ENCODE assay signal across 21 cellular contexts in genomic region chr11:76224461-76225121, GRCh38. TPM values are rescaled to one million over a fixed set of nuclear protein-coding genes. Genes with fewer than 3 reads are reported as not detected.
"Had no signal": no experiment of that assay in that cellular context is flagged by ENCODE, and none has a peak within 500 bp of the region (broad histone marks: within the 10 kb centered on the region; RNA-seq: fewer than 3 reads in every experiment).

No MANE protein-coding gene starts in this region.

- H3K27ac ChIP-seq: SJCRH30, transverse colon, uterus, WERI-Rb-1 had no signal

- H3K27me3 ChIP-seq: SJCRH30, transverse colon, uterus had no signal

- H3K4me3 ChIP-seq: lung, SJCRH30, skin epidermis, transverse colon, uterus had no signal

- DNase-seq: activated CD4-positive, alpha-beta T cell treated with anti-CD3 and anti-CD28 coated beads for 1 hour; activated T-cell treated with anti-CD3 and anti-CD28 coated beads, Interleukin-2, amount 50 U/mL, for 24 hours; effector memory CD4-positive, alpha-beta T cell; foreskin melanocyte; glutamatergic neuron; natural killer cell; SJCRH30; stimulated activated CD4-positive, alpha-beta T cell treated with anti-CD3 and anti-CD28 coated beads, Interleukin-1b, Interleukin-23, amount 100 ng/mL, for 48 hours; stimulated activated naive B cell treated with anti-CD40 and anti-IgM and Interleukin-4, amounts not matched to agents 10 μg/mL and 1 μg/mL and 100 μg/mL, for 72 hours; T-cell; transverse colon; uterus; WERI-Rb-1 had no signal

- ATAC-seq: activated T-helper 17 cell treated with anti-CD3 and anti-CD28 coated beads, Interleukin-2, amount 50 U/mL, for 72 hours; natural killer cell; stimulated activated naive B cell treated with anti-CD40 and anti-IgM and Interleukin-4, amounts not matched to agents 10 μg/mL and 1 μg/mL and 100 μg/mL, for 72 hours; T-cell had no signal

- H3K4me1 ChIP-seq: SJCRH30, uterus had no signal

- H3K36me3 ChIP-seq: SJCRH30, transverse colon, uterus, WERI-Rb-1 had no signal

- FAIRE-seq: astrocyte, colon, TTC549 had no signal

- H3K9me3 ChIP-seq: SJCRH30, transverse colon, uterus had no signal

RNA-seq across cellular contexts. Expression of gene WNT11, which starts 18.3 kb away (rescaled TPM):
- total RNA-seq: activated T-helper 17 cell treated with anti-CD3 and anti-CD28 coated beads, Interleukin-2, amount 50 U/mL, for 72 hours; dermis microvascular lymphatic vessel endothelial cell; renal cortical epithelial cell had no signal
